In genomic region chr7:101290177-101291037, GRCh38 we compare ENCODE assay signal across 8 cellular contexts. TPM values are rescaled to one million over a fixed set of nuclear protein-coding genes. Genes with fewer than 3 reads are reported as not detected.
DNase-seq lines count a peak whose midpoint lies in the region; TF ChIP-seq lines count a peak whose summit lies in the region.
"Not testable (repeated sequence)": the region's sequence is repeated elsewhere in the genome, so short reads cannot be mapped to it uniquely, and the experiment has no call there.

No MANE protein-coding gene starts in this region.

- not testable (repeated sequence) for H3K36me3 ChIP-seq in uterus

- intact Hi-C loops in uterus (cut with DNase I; ENCODE audit: low total_unique reads) = not testable (repeated sequence)

- H3K4me3 ChIP-seq in coronary artery, uterus: not testable (repeated sequence)

- POLR2A ChIA-PET in GM10248 (lab: Yijun Ruan, JAX) = not testable (repeated sequence)

- not testable (repeated sequence) for H3K27me3 ChIP-seq in uterus

- H3K4me1 ChIP-seq in uterus = not testable (repeated sequence)

- CTCF ChIA-PET in GM10248 (lab: Yijun Ruan, JAX) = interaction anchor here (0.7 to 6.2 kb wide), 22 partner anchors 8 to 165 kb away, joined by 3 to 33 read pairs (median 4); partner anchors contain the start of gene IFT22

- H3K27ac ChIP-seq in coronary artery, uterus: not testable (repeated sequence)

- TF ChIP-seq POLR2A in uterus (IDR thresholded peaks at IDR 0.05) = not testable (repeated sequence)

- DNase-seq in GM10248 (ENCODE audit: extremely low spot score); coronary artery (ENCODE audit: low spot score): not testable (repeated sequence)
- DNase-seq in M059J (ENCODE audit: low read depth) (peak; percentile 28), RPMI7951 (ENCODE audit: low read depth) (peak; percentile 36), activated T-cell treated with anti-CD3 and anti-CD28 coated beads for 1 hour (ENCODE audit: low read depth) (peak; percentile 64), left kidney (ENCODE audit: low read depth, low spot score) (peak; percentile 66), uterus (peak; percentile 49 to 55)
- DNase-seq in stimulated activated CD4-positive, alpha-beta T cell treated with anti-CD3 and anti-CD28 coated beads, Interleukin-12 subunit alpha, Interleukin-12 subunit beta, amount 100 ng/mL, for 4 hours = peak; percentile 64

- TF ChIP-seq CTCF in GM10248 (IDR thresholded peaks at IDR 0.05; ENCODE audit: control extremely low read depth, extremely low read depth, low read depth, missing control alignments) = peak; percentile 44
- TF ChIP-seq CTCF in coronary artery (IDR thresholded peaks at IDR 0.05) = peak; percentile 58
- peak; percentile 37 to 68 (median 58) for TF ChIP-seq CTCF in uterus (IDR thresholded peaks at IDR 0.05)

- not testable (repeated sequence) for H3K9me3 ChIP-seq in uterus

RNA-seq across cellular contexts. Expression of gene IFT22, which starts 31.2 kb away (rescaled TPM):
- 39.2 and 45.7 TPM in 2 replicates for total RNA-seq in M059J (2014; rRNA removed; shearing (Covaris generic))
- total RNA-seq in RPMI7951 (2014; rRNA removed; shearing (Covaris generic)) = 58.2 and 62.0 TPM in 2 replicates
- total RNA-seq in uterus = 10 to 100 TPM in 3 of 4 donors, 1 to 10 TPM in 1; 7.1 to 43.5 (median 27.6) TPM

RNA-seq across cellular contexts. Expression of gene FIS1, which starts 45.5 kb away (rescaled TPM):
- total RNA-seq in M059J (2014; rRNA removed; shearing (Covaris generic)) = 106 and 146 TPM in 2 replicates
- total RNA-seq in RPMI7951 (2014; rRNA removed; shearing (Covaris generic)) = 239 and 343 TPM in 2 replicates
- total RNA-seq in uterus = 100 to 1,000 TPM; 129 to 251 (median 233) TPM

RNA-seq across cellular contexts. Expression of gene CLDN15, which starts 52.8 kb away (rescaled TPM):
- 1.7 and 3.2 TPM in 2 replicates for total RNA-seq in M059J (2014; rRNA removed; shearing (Covaris generic))
- total RNA-seq in RPMI7951 (2014; rRNA removed; shearing (Covaris generic)) = 0.36 and 0.49 TPM in 2 replicates
- 10 to 100 TPM in 2 of 4 donors, 1 to 10 TPM in 2; 5.6 to 49.4 (median 16.7) TPM for total RNA-seq in uterus
